8 cellular contexts compared by ENCODE assay signal in genomic region chr12:75511116-75512048, GRCh38. TPM values are rescaled to one million over a fixed set of nuclear protein-coding genes. Genes with fewer than 3 reads are reported as not detected.
DNase-seq lines count a peak whose midpoint lies in the region; ATAC-seq and TF ChIP-seq lines count a peak whose summit lies in the region.

TSS of gene KRR1 (minus strand) at chr12:75511609. CDS start at chr12:75511597, 12 bp downstream.

- DNase-seq in DMS153 treated with DMSO at 0.1 percent for 48 hours (lab: John Stamatoyannopoulos, UW; ENCODE audit: unreplicated experiment) (peak; percentile 92), KG1 (lab: John Stamatoyannopoulos, UW) (peak; percentile 89), Panc1 (ENCODE audit: low read depth, low spot score) (peak; percentile 93), erythroblast (lab: John Stamatoyannopoulos, UW) (peak; percentile 95 to 98)
- peak; percentile 82 for DNase-seq in activated T-cell treated with anti-CD3 and anti-CD28 coated beads, Interleukin-2, amount 50 U/mL, for 4 hours
- DNase-seq in stimulated activated CD8-positive, alpha-beta memory T cell treated with anti-CD3 and anti-CD28 coated beads, Interleukin-4, amount 100 ng/mL, for 48 hours: peak; percentile 88

- no peaks in the 10 kb centered on the region for H3K27me3 Mint-ChIP-seq in activated T-cell treated with anti-CD3 and anti-CD28 coated beads, Interleukin-2, amount 50 U/mL, for 4 hours (ENCODE audit: low read depth)

- peaks cover 6% of the 10 kb centered on the region for H3K36me3 ChIP-seq in Panc1 (ENCODE audit: control insufficient read depth, insufficient read depth, low read length)
- peaks cover 0 to 4% of the 10 kb centered on the region in 2 donors for H3K36me3 ChIP-seq in mucosa of rectum (ENCODE audit: control insufficient read depth in 2 of 2, insufficient read depth in 2 of 2, low read length in 2 of 2)

- in situ Hi-C loops in Panc1 (cut with HindIII; ENCODE audit: low pct_unique_long_range_greater_than_20kb, low sequenced_read_pairs): no loop called here

- H3K4me3 ChIP-seq in Panc1 (ENCODE audit: low read depth in 2 of 2, low read length in 2 of 2) (peak within 1 kb of the TSS; percentile 84 to 99), mucosa of rectum (ENCODE audit: low read length in 2 of 2) (peak within 1 kb of the TSS; percentile 68 to 95)

- CTCF ChIA-PET in Panc1 (lab: Charles Lee): interaction anchor here (0.6 kb wide), 1 partner anchor 466 kb away, joined by 6 read pairs; no protein-coding TSS in a partner anchor

- H3K9ac ChIP-seq in mucosa of rectum (ENCODE audit: low read depth in 1 of 2, low read length in 2 of 2): peak within 1 kb of the TSS; percentile 66 to 87

- peak within 1 kb of the TSS; percentile 100 for H3K27ac ChIP-seq in Panc1 (ENCODE audit: low read length)
- peak within 1 kb of the TSS; percentile 23 to 39 for H3K27ac ChIP-seq in mucosa of rectum (ENCODE audit: low read depth in 2 of 2, low read length in 2 of 2)

- H3K27me3 ChIP-seq in Panc1 (ENCODE audit: control insufficient read depth, insufficient read depth, low read length) (no peaks in the 10 kb centered on the region), mucosa of rectum (ENCODE audit: control insufficient read depth in 2 of 2, insufficient read depth in 2 of 2, low read length in 2 of 2) (no peaks in the 10 kb centered on the region)

- no peaks in the 10 kb centered on the region for H3K9me3 ChIP-seq in Panc1 (ENCODE audit: control insufficient read depth, insufficient read depth, low read depth, low read length)
- H3K9me3 ChIP-seq in mucosa of rectum (ENCODE audit: control insufficient read depth in 2 of 2, low read length in 2 of 2): no peaks in the 10 kb centered on the region

- H3K4me1 ChIP-seq in Panc1 (ENCODE audit: control insufficient read depth, insufficient read depth, low read length) (peaks cover 38% of the 10 kb centered on the region), mucosa of rectum (ENCODE audit: control insufficient read depth in 2 of 2, insufficient read depth in 2 of 2, low read length in 2 of 2) (peaks cover 6 to 10% of the 10 kb centered on the region in 2 donors)

- H3K36me3 Mint-ChIP-seq in activated T-cell treated with anti-CD3 and anti-CD28 coated beads, Interleukin-2, amount 50 U/mL, for 4 hours (ENCODE audit: insufficient read depth): peaks cover 6% of the 10 kb centered on the region

- ATAC-seq in GM21723 (IDR thresholded peaks at IDR 0.05; ENCODE audit: unreplicated experiment) (peak; percentile 97), Panc1 (peak; percentile 97)
- ATAC-seq in activated T-cell treated with anti-CD3 and anti-CD28 coated beads, Interleukin-2, amount 50 U/mL, for 4 hours: peak; percentile 98 to 99

- peak; percentile 92 for TF ChIP-seq POLR2A in erythroblast (IDR thresholded peaks at IDR 0.05; ENCODE audit: low read length)

- BruUV-seq in Panc1 (replicated peaks; lab: Mats Ljungman, UMichigan): no TSS peak

- no peak for TF ChIP-seq CTCF in Panc1 (IDR thresholded peaks at IDR 0.05)

- H3K4me1 Mint-ChIP-seq in activated T-cell treated with anti-CD3 and anti-CD28 coated beads, Interleukin-2, amount 50 U/mL, for 4 hours (ENCODE audit: low read depth): peaks cover 27% of the 10 kb centered on the region

- POLR2A ChIA-PET in Panc1 (lab: Charles Lee): interaction anchor here (1.1 to 1.4 kb wide), 2 partner anchors 213 to 515 kb away, joined by 3 to 4 read pairs; no protein-coding TSS in a partner anchor

- peak within 1 kb of the TSS; percentile 99 for H3K4me3 Mint-ChIP-seq in activated T-cell treated with anti-CD3 and anti-CD28 coated beads, Interleukin-2, amount 50 U/mL, for 4 hours

- intact Hi-C loops in Panc1 (cut with micrococcal nuclease; ENCODE audit: unreplicated experiment): loop anchor here (5.0 kb wide), 2 partner anchors 211 to 516 kb away; no protein-coding TSS in a partner anchor

- no peaks in the 10 kb centered on the region for H3K9me3 Mint-ChIP-seq in activated T-cell treated with anti-CD3 and anti-CD28 coated beads, Interleukin-2, amount 50 U/mL, for 4 hours

RNA-seq across cellular contexts. Expression of gene KRR1, which starts in this region (rescaled TPM):
- 161 TPM for total RNA-seq in Panc1 (2021; ENCODE audit: unreplicated experiment)
- 60.4 TPM for polyA plus RNA-seq in Panc1 (2012; ENCODE audit: insufficient read length)
- total RNA-seq in activated T-cell treated with anti-CD3 and anti-CD28 coated beads, Interleukin-2, amount 50 U/mL, for 4 hours: 100 to 1,000 TPM; 149 to 157 (median 152) TPM

Comparison
In these comparisons a context has a peak if more than half of its experiments do, and no peak if none do; other contexts are left out.
1. Peak in every context shown above with its lines: DNase-seq, ATAC-seq, H3K4me3 ChIP-seq and H3K27ac ChIP-seq.